ENCODE assay signal across 8 cellular contexts in genomic region chr13:27131202-27131623, GRCh38. TPM values are rescaled to one million over a fixed set of nuclear protein-coding genes. Genes with fewer than 3 reads are reported as not detected.
A peak's percentile ranks its signal among the peaks of the same experiment; 100 is the strongest.
DNase-seq lines count a peak whose midpoint lies in the region; ATAC-seq and TF ChIP-seq lines count a peak whose summit lies in the region.

No MANE protein-coding gene starts in this region.

- H3K36me3 ChIP-seq in esophagus muscularis mucosa = no peaks in the 10 kb centered on the region

- 78% methylated on average over 4 of the region's 4 CpGs for WGBS in esophagus muscularis mucosa

- peaks cover 38 to 100% (median 96%) of the 10 kb centered on the region in 4 donors for H3K4me1 ChIP-seq in esophagus muscularis mucosa

- H3K9me3 ChIP-seq in esophagus muscularis mucosa = peaks cover 0 to 4% (median 0%) of the 10 kb centered on the region in 4 donors

- H3K4me3 ChIP-seq in esophagus muscularis mucosa = no peak overlapping the region

- TF ChIP-seq EP300 in esophagus muscularis mucosa (IDR thresholded peaks at IDR 0.05) = no peak

- ATAC-seq in Right ventricle myocardium superior (ENCODE audit: poor library complexity) = peak; percentile 45
- ATAC-seq in Right ventricle myocardium inferior = no peak
- ATAC-seq in HG03457 (IDR thresholded peaks at IDR 0.05; ENCODE audit: unreplicated experiment) = peak; percentile 89

- intact Hi-C loops in Right ventricle myocardium superior (cut with DNase I) = no loop called here
- intact Hi-C loops in Right ventricle myocardium inferior (cut with DNase I) = loop anchor here (5.0 kb wide), 1 partner anchor 36 kb away; no protein-coding TSS in a partner anchor
- intact Hi-C loops in esophagus muscularis mucosa (cut with DNase I) = no loop called here

- no peak for TF ChIP-seq POLR2A in esophagus muscularis mucosa (IDR thresholded peaks at IDR 0.05; ENCODE audit: low read depth)

- no peak for TF ChIP-seq CTCF in esophagus muscularis mucosa (IDR thresholded peaks at IDR 0.05)

- H3K27ac ChIP-seq in esophagus muscularis mucosa (replicated peaks in 1 of 4) = peak overlapping the region in 3 of 4 donors; percentile 48 to 65 (median 59)

- no peaks in the 10 kb centered on the region for H3K27me3 ChIP-seq in esophagus muscularis mucosa

- no peak for DNase-seq in Right ventricle myocardium superior
- DNase-seq in Right ventricle myocardium inferior (ENCODE audit: missing footprints) = no peak
- DNase-seq in activated CD4-positive, alpha-beta T cell treated with anti-CD3 and anti-CD28 coated beads, Interleukin-2, amount 50 U/mL, for 48 hours = peak; percentile 59 to 76
- no peak for DNase-seq in esophagus muscularis mucosa (ENCODE audit: extremely low spot score)
- peak; percentile 58 to 64 for DNase-seq in stimulated activated CD4-positive, alpha-beta T cell treated with anti-CD3 and anti-CD28 coated beads, Interleukin-2, amount 100 ng/mL, for 48 hours
- no peak for DNase-seq in cortex of kidney (lab: John Stamatoyannopoulos, UW)
- DNase-seq in mucosa of gallbladder (ENCODE audit: low spot score) = no peak

RNA-seq across cellular contexts. Expression of gene USP12, which starts 40.4 kb away (rescaled TPM):
- total RNA-seq in Right ventricle myocardium superior (17.2 TPM), Right ventricle myocardium inferior (20.1 TPM), esophagus muscularis mucosa (100 to 1,000 TPM in 1 of 4 donors, 10 to 100 TPM in 3; 55.6 to 107 (median 87.3) TPM), mucosa of gallbladder (27.0 TPM)

Comparison
In these comparisons a context has a peak if more than half of its experiments do, and no peak if none do; other contexts are left out.
1. DNase-seq: peak in activated CD4-positive, alpha-beta T cell treated with anti-CD3 and anti-CD28 coated beads, Interleukin-2, amount 50 U/mL, for 48 hours (2 of 2) and stimulated activated CD4-positive, alpha-beta T cell treated with anti-CD3 and anti-CD28 coated beads, Interleukin-2, amount 100 ng/mL, for 48 hours (2 of 2); none in Right ventricle myocardium superior (single experiment), Right ventricle myocardium inferior (single experiment), esophagus muscularis mucosa (single experiment), cortex of kidney (single experiment) and mucosa of gallbladder (single experiment).